In the genomic region with DNA sequence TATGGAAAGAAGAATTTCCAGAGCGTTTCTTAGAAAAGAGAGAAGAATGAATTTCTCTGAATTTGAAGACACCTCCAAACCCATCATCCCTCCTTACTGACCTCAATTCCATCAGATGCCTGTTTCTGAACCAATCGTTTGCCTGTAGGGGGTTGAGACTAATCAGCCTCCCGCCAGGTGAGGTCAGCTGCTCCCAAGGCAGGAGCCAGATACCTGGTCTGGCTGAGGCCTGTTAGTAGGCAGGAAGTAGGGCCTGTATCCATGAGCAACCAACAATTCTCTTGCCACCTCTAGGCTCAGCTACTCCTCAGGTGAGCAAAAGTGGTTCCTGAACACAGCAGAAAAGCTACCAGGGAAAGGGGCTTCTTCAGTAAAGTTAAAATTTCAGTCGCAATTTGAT, we compare ENCODE assay signal across 37 cellular contexts. TPM values are rescaled to one million over a fixed set of nuclear protein-coding genes. Genes with fewer than 3 reads are reported as not detected.
"Had no signal": no experiment of that assay in that cellular context is flagged by ENCODE, and none has a peak within 500 bp of the region (broad histone marks: within the 10 kb centered on the region; RNA-seq: fewer than 3 reads in every experiment).

No MANE protein-coding gene starts in this region.

- H3K4me3 ChIP-seq: MG63 had no signal

- H3K36me3 ChIP-seq: MG63 had no signal

- H3K27me3 ChIP-seq: MG63 had no signal

- DNase-seq: Karpas-422, Kasumi-1, MG63, MM.1S, MV-4-11, NCI-H1048, NCI-H1092, NCI-H1092 treated with DMSO at 0.1 percent for 48 hours, NCI-H1105, NCI-H1105 treated with DMSO at 0.1 percent for 48 hours, NCI-H1417, NCI-H1417 treated with DMSO at 0.1 percent for 48 hours, NCI-H1436, NCI-H1436 treated with DMSO at 0.1 percent for 48 hours, NCI-H146, NCI-H1694, NCI-H1694 treated with DMSO at 0.1 percent for 48 hours, NCI-H187, NCI-H187 treated with DMSO at 0.1 percent for 48 hours, NCI-H1930, NCI-H2029, NCI-H2029 treated with DMSO at 0.1 percent for 48 hours, NCI-H2081, NCI-H2081 treated with DMSO at 0.1 percent for 48 hours, NCI-H2107, NCI-H2171, NCI-H2171 treated with DMSO at 0.1 percent for 48 hours, NCI-H2227 treated with DMSO at 0.1 percent for 48 hours, NCI-H345, NCI-H446, NCI-H446 treated with DMSO at 0.1 percent for 48 hours, NCI-H510A, NCI-H510A treated with DMSO at 0.1 percent for 48 hours had no signal

- H3K9me3 ChIP-seq: MG63 had no signal

RNA-seq across cellular contexts. Expression of gene HTR5A, which starts 50.3 kb away (rescaled TPM):
- total RNA-seq: LHCN-M2, M059J, MCF 10A, NCI-H460 had no signal
